In genomic region chr12:47887529-47887928, GRCh38 we compare ENCODE assay signal across 26 cellular contexts. TPM values are rescaled to one million over a fixed set of nuclear protein-coding genes. Genes with fewer than 3 reads are reported as not detected.
DNase-seq lines count a peak whose midpoint lies in the region; ATAC-seq and TF ChIP-seq lines count a peak whose summit lies in the region.
"Had no signal": no experiment of that assay in that cellular context is flagged by ENCODE, and none has a peak within 500 bp of the region (broad histone marks: within the 10 kb centered on the region; RNA-seq: fewer than 3 reads in every experiment).

No MANE protein-coding gene starts in this region.

- peaks cover 94% of the 10 kb centered on the region for H3K36me3 Mint-ChIP-seq in activated T-cell treated with anti-CD3 and anti-CD28 coated beads, Interleukin-2, amount 50 U/mL, for 24 hours (ENCODE audit: low read depth)
- H3K36me3 Mint-ChIP-seq in CD4-positive, alpha-beta T cell (ENCODE audit: low read depth) = no peaks in the 10 kb centered on the region
- H3K36me3 Mint-ChIP-seq in activated T-helper 1 cell treated with anti-CD3 and anti-CD28 coated beads, Interleukin-12 subunit alpha, Interleukin-12 subunit beta, Interleukin-2, Interleukin-4 antibody, amounts not matched to agents 30 ng/mL and 10 ng/mL and 1 ng/mL, durations not matched to agents 14 hours and 24 hours and 36 hours (ENCODE audit: low read depth) = peaks cover 74% of the 10 kb centered on the region
- H3K36me3 Mint-ChIP-seq: CD8-positive, alpha-beta memory T cell had no signal

- H3K4me1 ChIP-seq in neutrophil (ENCODE audit: control insufficient read depth in 1 of 2, insufficient read depth in 1 of 2, low read depth in 1 of 2, low read length in 1 of 2) = peaks cover 29 to 32% of the 10 kb centered on the region in 2 experiments
- H3K4me1 ChIP-seq: uterus had no signal

- H3K4me1 Mint-ChIP-seq in activated T-cell treated with anti-CD3 and anti-CD28 coated beads, Interleukin-2, amount 50 U/mL, for 24 hours (ENCODE audit: low read depth) = peaks cover 86% of the 10 kb centered on the region
- H3K4me1 Mint-ChIP-seq in CD4-positive, alpha-beta T cell (ENCODE audit: low read depth) = peaks cover 54% of the 10 kb centered on the region
- H3K4me1 Mint-ChIP-seq in activated T-helper 1 cell treated with anti-CD3 and anti-CD28 coated beads, Interleukin-12 subunit alpha, Interleukin-12 subunit beta, Interleukin-2, Interleukin-4 antibody, amounts not matched to agents 30 ng/mL and 10 ng/mL and 1 ng/mL, durations not matched to agents 14 hours and 24 hours and 36 hours (ENCODE audit: low read depth) = peaks cover 95% of the 10 kb centered on the region

- H3K36me3 ChIP-seq in neutrophil = peaks cover 10% of the 10 kb centered on the region
- H3K36me3 ChIP-seq: ovary, thoracic aorta, uterus had no signal

- no peaks in the 10 kb centered on the region for H3K27me3 ChIP-seq in CD4-positive, alpha-beta T cell (ENCODE audit: control insufficient read depth, insufficient read depth, low read length)
- no peaks in the 10 kb centered on the region for H3K27me3 ChIP-seq in neutrophil
- H3K27me3 ChIP-seq: ovary, uterus had no signal

- no peaks in the 10 kb centered on the region for H3K27me3 Mint-ChIP-seq in activated T-cell treated with anti-CD3 and anti-CD28 coated beads, Interleukin-2, amount 50 U/mL, for 24 hours
- H3K27me3 Mint-ChIP-seq in CD4-positive, alpha-beta T cell = no peaks in the 10 kb centered on the region
- H3K27me3 Mint-ChIP-seq in activated T-helper 1 cell treated with anti-CD3 and anti-CD28 coated beads, Interleukin-12 subunit alpha, Interleukin-12 subunit beta, Interleukin-2, Interleukin-4 antibody, amounts not matched to agents 30 ng/mL and 10 ng/mL and 1 ng/mL, durations not matched to agents 14 hours and 24 hours and 36 hours (ENCODE audit: insufficient read depth) = no peaks in the 10 kb centered on the region
- H3K27me3 Mint-ChIP-seq: stimulated activated naive CD8-positive, alpha-beta T cell treated with anti-CD3 and anti-CD28 coated beads, Interleukin-15, amount 100 ng/mL, for 72 hours had no signal

- no peak overlapping the region for H3K4me3 ChIP-seq in neutrophil (ENCODE audit: low read depth in 1 of 2, low read length in 1 of 2)
- H3K4me3 ChIP-seq: ovary, thoracic aorta, uterus had no signal

- CTCF ChIA-PET in CD4-positive, alpha-beta T cell (lab: Charles Lee) = no interaction called here

- no peak overlapping the region for H3K27ac ChIP-seq in CD4-positive, alpha-beta T cell (ENCODE audit: low read depth, low read length)
- H3K27ac ChIP-seq in neutrophil = peak overlapping the region; percentile 98
- H3K27ac ChIP-seq: ovary, thoracic aorta, uterus had no signal

- H3K9me3 ChIP-seq in CD4-positive, alpha-beta T cell (ENCODE audit: control insufficient read depth, low read length) = no peaks in the 10 kb centered on the region
- H3K9me3 ChIP-seq in neutrophil = no peaks in the 10 kb centered on the region
- H3K9me3 ChIP-seq: ovary, thoracic aorta, uterus had no signal

- H3K27ac Mint-ChIP-seq in activated T-cell treated with anti-CD3 and anti-CD28 coated beads, Interleukin-2, amount 50 U/mL, for 24 hours = peak overlapping the region; percentile 74
- peak overlapping the region; percentile 30 for H3K27ac Mint-ChIP-seq in CD4-positive, alpha-beta T cell
- peak overlapping the region; percentile 100 for H3K27ac Mint-ChIP-seq in activated T-helper 1 cell treated with anti-CD3 and anti-CD28 coated beads, Interleukin-12 subunit alpha, Interleukin-12 subunit beta, Interleukin-2, Interleukin-4 antibody, amounts not matched to agents 30 ng/mL and 10 ng/mL and 1 ng/mL, durations not matched to agents 14 hours and 24 hours and 36 hours
- H3K27ac Mint-ChIP-seq: B cell, nephron progenitor cell had no signal

- no peaks in the 10 kb centered on the region for H3K9me3 Mint-ChIP-seq in activated T-cell treated with anti-CD3 and anti-CD28 coated beads, Interleukin-2, amount 50 U/mL, for 24 hours
- no peaks in the 10 kb centered on the region for H3K9me3 Mint-ChIP-seq in CD4-positive, alpha-beta T cell
- no peaks in the 10 kb centered on the region for H3K9me3 Mint-ChIP-seq in activated T-helper 1 cell treated with anti-CD3 and anti-CD28 coated beads, Interleukin-12 subunit alpha, Interleukin-12 subunit beta, Interleukin-2, Interleukin-4 antibody, amounts not matched to agents 30 ng/mL and 10 ng/mL and 1 ng/mL, durations not matched to agents 14 hours and 24 hours and 36 hours
- H3K9me3 Mint-ChIP-seq: CD8-positive, alpha-beta memory T cell; nephron progenitor cell; stimulated activated naive CD8-positive, alpha-beta T cell treated with anti-CD3 and anti-CD28 coated beads, Interleukin-15, amount 100 ng/mL, for 72 hours had no signal

- intact Hi-C loops in CD4-positive, alpha-beta T cell (cut with DNase I, micrococcal nuclease) = no loop called here
- intact Hi-C loops in activated T-helper 1 cell treated with anti-CD3 and anti-CD28 coated beads, Interleukin-12 subunit alpha, Interleukin-12 subunit beta, Interleukin-2, Interleukin-4 antibody, amounts not matched to agents 30 ng/mL and 10 ng/mL and 1 ng/mL, durations not matched to agents 14 hours and 24 hours and 36 hours (cut with micrococcal nuclease) = loop anchor here (5.0 to 10.0 kb wide), 6 partner anchors 220 to 1673 kb away; partner anchors contain the start of genes CCDC184 and SENP1

- DNase-seq in activated T-cell treated with anti-CD3 and anti-CD28 coated beads, Interleukin-2, amount 50 U/mL, for 24 hours = no peak
- DNase-seq in activated T-cell treated with anti-CD3 and anti-CD28 coated beads for 4 hours = no peak
- DNase-seq in CD4-positive, alpha-beta T cell = no peak
- DNase-seq in activated T-helper 1 cell treated with anti-CD3 and anti-CD28 coated beads, Interleukin-12 subunit alpha, Interleukin-12 subunit beta, Interleukin-2, Interleukin-4 antibody, amounts not matched to agents 30 ng/mL and 10 ng/mL and 1 ng/mL, durations not matched to agents 14 hours and 24 hours and 36 hours (ENCODE audit: low spot score) = no peak
- DNase-seq: ACHN; caudate nucleus; CD8-positive, alpha-beta memory T cell; cortex of kidney; erythroblast; hypothalamus; left cardiac atrium; NCI-H1105; NCI-H187; nephron progenitor cell; ovary; retina; SHP77 treated with DMSO at 0.1 percent for 48 hours; small intestine; stimulated activated naive CD8-positive, alpha-beta T cell treated with anti-CD3 and anti-CD28 coated beads, Interleukin-15, amount 100 ng/mL, for 72 hours; T-helper 9 cell; uterus had no signal

- TF ChIP-seq CTCF in CD4-positive, alpha-beta T cell (IDR thresholded peaks at IDR 0.05) = no peak
- TF ChIP-seq CTCF in neutrophil (IDR thresholded peaks at IDR 0.05) = no peak

- ATAC-seq in CD4-positive, alpha-beta T cell (ENCODE audit: poor library complexity) = no peak
- no peak for ATAC-seq in HG03025 (IDR thresholded peaks at IDR 0.05; ENCODE audit: low FRiP score, unreplicated experiment)
- no peak for ATAC-seq in GM19397 (IDR thresholded peaks at IDR 0.05; ENCODE audit: unreplicated experiment)
- ATAC-seq: left cardiac atrium; stimulated activated naive CD8-positive, alpha-beta T cell treated with anti-CD3 and anti-CD28 coated beads, Interleukin-15, amount 100 ng/mL, for 72 hours had no signal

- H3K4me3 Mint-ChIP-seq in activated T-cell treated with anti-CD3 and anti-CD28 coated beads, Interleukin-2, amount 50 U/mL, for 24 hours = no peak overlapping the region
- no peak overlapping the region for H3K4me3 Mint-ChIP-seq in CD4-positive, alpha-beta T cell
- peak overlapping the region; percentile 49 for H3K4me3 Mint-ChIP-seq in activated T-helper 1 cell treated with anti-CD3 and anti-CD28 coated beads, Interleukin-12 subunit alpha, Interleukin-12 subunit beta, Interleukin-2, Interleukin-4 antibody, amounts not matched to agents 30 ng/mL and 10 ng/mL and 1 ng/mL, durations not matched to agents 14 hours and 24 hours and 36 hours
- H3K4me3 Mint-ChIP-seq: B cell; CD8-positive, alpha-beta memory T cell; nephron progenitor cell had no signal

- POLR2A ChIA-PET in CD4-positive, alpha-beta T cell (lab: Charles Lee) = no interaction called here

RNA-seq across cellular contexts. Expression of gene VDR, which starts 17.3 kb away (rescaled TPM):
- 1 to 10 TPM in 1 of 2 experiments, under 1 TPM in 1; 0.93 to 1.6 TPM for total RNA-seq in CD4-positive, alpha-beta T cell
- 305 and 318 TPM in 2 replicates for total RNA-seq in activated T-helper 1 cell treated with anti-CD3 and anti-CD28 coated beads, Interleukin-12 subunit alpha, Interleukin-12 subunit beta, Interleukin-2, Interleukin-4 antibody, amounts not matched to agents 30 ng/mL and 10 ng/mL and 1 ng/mL, durations not matched to agents 14 hours and 24 hours and 36 hours

Comparison
In these comparisons a context has a peak if more than half of its experiments do, and no peak if none do; other contexts are left out.
1. H3K27ac Mint-ChIP-seq: peak in every context shown above with its lines; median percentile 100 in activated T-helper 1 cell treated with anti-CD3 and anti-CD28 coated beads, Interleukin-12 subunit alpha, Interleukin-12 subunit beta, Interleukin-2, Interleukin-4 antibody, amounts not matched to agents 30 ng/mL and 10 ng/mL and 1 ng/mL, durations not matched to agents 14 hours and 24 hours and 36 hours; 74 in activated T-cell treated with anti-CD3 and anti-CD28 coated beads, Interleukin-2, amount 50 U/mL, for 24 hours; 30 in CD4-positive, alpha-beta T cell.
2. RNA of gene VDR, which starts 17.3 kb away (total RNA-seq): 305 to 318 TPM in activated T-helper 1 cell treated with anti-CD3 and anti-CD28 coated beads, Interleukin-12 subunit alpha, Interleukin-12 subunit beta, Interleukin-2, Interleukin-4 antibody, amounts not matched to agents 30 ng/mL and 10 ng/mL and 1 ng/mL, durations not matched to agents 14 hours and 24 hours and 36 hours; 0.93 to 1.6 TPM in CD4-positive, alpha-beta T cell; every median in the first group is over 100 times any median in the second.